ENCODE assay signal across 23 cellular contexts in genomic region chr12:15863258-15863835, GRCh38. TPM values are rescaled to one million over a fixed set of nuclear protein-coding genes. Genes with fewer than 3 reads are reported as not detected.
DNase-seq lines count a peak whose midpoint lies in the region; ATAC-seq, FAIRE-seq and TF ChIP-seq lines count a peak whose summit lies in the region.
"Had no signal": no experiment of that assay in that cellular context is flagged by ENCODE, and none has a peak within 500 bp of the region (broad histone marks: within the 10 kb centered on the region; RNA-seq: fewer than 3 reads in every experiment).

No MANE protein-coding gene starts in this region.

- FAIRE-seq in astrocyte (lab: Jason Lieb, UNC), result no peak
- FAIRE-seq: keratinocyte had no signal

- H3K79me2 ChIP-seq in astrocyte (ENCODE audit: insufficient read depth, low read length), result no peaks in the 10 kb centered on the region

- peaks cover 6% of the 10 kb centered on the region for H3K4me1 Mint-ChIP-seq in astrocyte (ENCODE audit: low read depth, unreplicated experiment)

- no peak overlapping the region for H3K4me3 Mint-ChIP-seq in astrocyte (ENCODE audit: unreplicated experiment)
- H3K4me3 Mint-ChIP-seq: nephron progenitor cell had no signal

- DNase-seq in ELF-1 (ENCODE audit: low read depth, low spot score) (peak; percentile 40), astrocyte (ENCODE audit: low read depth) (peak; percentile 26), right lobe of liver (no peak), SKM-1 treated with dmso at 0.1 percent for 144 hours (lab: John Stamatoyannopoulos, UW; ENCODE audit: unreplicated experiment) (no peak)
- DNase-seq: activated CD4-positive, alpha-beta T cell treated with anti-CD3 and anti-CD28 coated beads, Interleukin-2, amount 50 U/mL, for 48 hours; activated naive CD4-positive, alpha-beta T cell treated with anti-CD3 and anti-CD28 coated beads for 36 hours; activated T-cell treated with anti-CD3 and anti-CD28 coated beads, Interleukin-2, amount 50 U/mL, for 1 hour; BE2C; body of pancreas; Calu3; heart left ventricle; NCI-H146; NCI-H226; nephron progenitor cell; T-cell had no signal

- intact Hi-C loops in right lobe of liver (cut with DNase I), result no loop called here

- H3K9me3 ChIP-seq in HUES48 (ENCODE audit: control insufficient read depth, insufficient read depth, low read length) (no peaks in the 10 kb centered on the region), astrocyte (ENCODE audit: insufficient read depth, low read depth, low read length) (no peaks in the 10 kb centered on the region), right lobe of liver (no peaks in the 10 kb centered on the region)
- H3K9me3 ChIP-seq: BE2C, body of pancreas, heart left ventricle, prostate gland had no signal

- ATAC-seq in right lobe of liver, result peak; percentile 35 to 54 (median 49)
- ATAC-seq in HG02938 (IDR thresholded peaks at IDR 0.05; ENCODE audit: unreplicated experiment), result no peak
- no peak for ATAC-seq in HG02970 (IDR thresholded peaks at IDR 0.05; ENCODE audit: low FRiP score, unreplicated experiment)
- ATAC-seq: body of pancreas, heart left ventricle, Right ventricle myocardium inferior, T-cell had no signal

- H3K4me2 ChIP-seq in astrocyte (ENCODE audit: low read length), result peak overlapping the region; percentile 1
- H3K4me2 ChIP-seq: KMS-11 had no signal

- no peak for TF ChIP-seq POLR2A in right lobe of liver (IDR thresholded peaks at IDR 0.05)

- H2AFZ ChIP-seq in astrocyte (ENCODE audit: low read depth, low read length), result no peak overlapping the region

- H3K9me3 Mint-ChIP-seq in astrocyte (ENCODE audit: unreplicated experiment), result no peaks in the 10 kb centered on the region
- H3K9me3 Mint-ChIP-seq: activated naive CD4-positive, alpha-beta T cell treated with anti-CD3 and anti-CD28 coated beads for 36 hours; T-cell had no signal

- H3K4me1 ChIP-seq in HUES48 (ENCODE audit: control insufficient read depth, insufficient read depth, low read length) (peaks cover 11% of the 10 kb centered on the region), astrocyte (ENCODE audit: insufficient read depth, low read length) (no peaks in the 10 kb centered on the region), right lobe of liver (peaks cover 0 to 29% (median 8%) of the 10 kb centered on the region in 4 donors)
- H3K4me1 ChIP-seq: BE2C, body of pancreas, heart left ventricle, prostate gland had no signal

- 0 out of 2 replicates have a peak overlapping the region, but pooled peaks have one; percentile 3 for H3K4me3 ChIP-seq in HUES48 (ENCODE audit: low read depth, low read length)
- no peak overlapping the region for H3K4me3 ChIP-seq in astrocyte (ENCODE audit: insufficient read depth, low read depth, low read length)
- no peak overlapping the region for H3K4me3 ChIP-seq in right lobe of liver
- H3K4me3 ChIP-seq: body of pancreas, heart left ventricle, prostate gland had no signal

- H3K36me3 ChIP-seq in HUES48 (ENCODE audit: control insufficient read depth, insufficient read depth, low read length), result no peaks in the 10 kb centered on the region
- no peaks in the 10 kb centered on the region for H3K36me3 ChIP-seq in astrocyte (ENCODE audit: insufficient read depth, low read length)
- H3K36me3 ChIP-seq in right lobe of liver, result no peaks in the 10 kb centered on the region
- H3K36me3 ChIP-seq: BE2C, heart left ventricle, prostate gland had no signal

- 31% methylated on average over 9 of the region's 10 CpGs for WGBS in right lobe of liver (ENCODE audit: insufficient coverage, low coverage, low lambda C conversion rate, missing lambda C conversion rate)

- no peaks in the 10 kb centered on the region for H3K27me3 ChIP-seq in HUES48 (ENCODE audit: control insufficient read depth, insufficient read depth, low read length)
- H3K27me3 ChIP-seq in astrocyte (ENCODE audit: insufficient read depth, low read length), result no peaks in the 10 kb centered on the region
- no peaks in the 10 kb centered on the region for H3K27me3 ChIP-seq in right lobe of liver
- H3K27me3 ChIP-seq: body of pancreas had no signal

- no peak overlapping the region for H3K27ac Mint-ChIP-seq in astrocyte (ENCODE audit: unreplicated experiment)
- H3K27ac Mint-ChIP-seq: activated naive CD4-positive, alpha-beta T cell treated with anti-CD3 and anti-CD28 coated beads for 36 hours; nephron progenitor cell; T-cell had no signal

- no peaks in the 10 kb centered on the region for H3K27me3 Mint-ChIP-seq in astrocyte (ENCODE audit: low read depth, unreplicated experiment)

- no peaks in the 10 kb centered on the region for H4K20me1 ChIP-seq in astrocyte (ENCODE audit: insufficient read depth, low read length)

- H3K27ac ChIP-seq in HUES48 (ENCODE audit: low read depth, low read length), result peak overlapping the region; percentile 2
- H3K27ac ChIP-seq in astrocyte (ENCODE audit: low read depth, low read length), result no peak overlapping the region
- H3K27ac ChIP-seq in right lobe of liver, result peak overlapping the region in 2 of 3 donors; percentile 38 to 61
- H3K27ac ChIP-seq: body of pancreas, heart left ventricle, KMS-11, prostate gland, VCaP had no signal

- no peak overlapping the region for H3K9ac ChIP-seq in HUES48 (ENCODE audit: low read depth, low read length)
- no peak overlapping the region for H3K9ac ChIP-seq in astrocyte (ENCODE audit: low read length)
- H3K9ac ChIP-seq: KMS-11 had no signal

- no peaks in the 10 kb centered on the region for H3K36me3 Mint-ChIP-seq in astrocyte (ENCODE audit: low read depth, unreplicated experiment)
- H3K36me3 Mint-ChIP-seq: T-cell had no signal

- TF ChIP-seq CTCF in astrocyte (IDR thresholded peaks at IDR 0.05; ENCODE audit: insufficient read depth, low read depth, low read length) (no peak), right lobe of liver (IDR thresholded peaks at IDR 0.05) (no peak)

RNA-seq across cellular contexts. Expression of gene STRAP, which starts 18.8 kb away (rescaled TPM):
- total RNA-seq in astrocyte (227 and 241 TPM in 2 replicates), right lobe of liver (10 to 100 TPM; 41.3 to 53.5 (median 43.0) TPM)

RNA-seq across cellular contexts. Expression of gene DERA, which starts 47.8 kb away (rescaled TPM):
- total RNA-seq in astrocyte (30.0 and 40.1 TPM in 2 replicates), right lobe of liver (10 to 100 TPM; 39.8 to 55.6 (median 49.1) TPM)

Comparison
In these comparisons a context has a peak if more than half of its experiments do, and no peak if none do; other contexts are left out.
1. DNase-seq: peak in ELF-1 (single experiment) and astrocyte (single experiment); none in right lobe of liver (0 of 3) and SKM-1 treated with dmso at 0.1 percent for 144 hours (single experiment).
2. ATAC-seq: peak in right lobe of liver (4 of 4); none in HG02938 (single experiment) and HG02970 (single experiment).